In genomic region chr21:41318218-41318617, GRCh38 we compare ENCODE assay signal across 22 cellular contexts. TPM values are rescaled to one million over a fixed set of nuclear protein-coding genes. Genes with fewer than 3 reads are reported as not detected.
"Had no signal": no experiment of that assay in that cellular context is flagged by ENCODE, and none has a peak within 500 bp of the region (broad histone marks: within the 10 kb centered on the region; RNA-seq: fewer than 3 reads in every experiment).

No MANE protein-coding gene starts in this region.

- H3K4me3 ChIP-seq: ascending aorta, breast epithelium, coronary artery, esophagus muscularis mucosa, gastroesophageal sphincter, heart left ventricle, left ventricle myocardium inferior, sigmoid colon, spleen, thyroid gland had no signal

- H3K36me3 ChIP-seq: ascending aorta, breast epithelium, esophagus muscularis mucosa, gastroesophageal sphincter, heart left ventricle, left ventricle myocardium inferior, sigmoid colon, spleen, thyroid gland had no signal

- H3K9me3 ChIP-seq: ascending aorta, breast epithelium, esophagus muscularis mucosa, gastroesophageal sphincter, heart left ventricle, left ventricle myocardium inferior, sigmoid colon, spleen, thyroid gland had no signal

- H3K4me1 ChIP-seq: breast epithelium had no signal

- DNase-seq: activated CD4-positive, alpha-beta T cell treated with anti-CD3 and anti-CD28 coated beads, Interleukin-2, amount 10 ng/mL, durations not matched to agents 7 days and 5 days; activated CD8-positive, alpha-beta T cell treated with anti-CD3 and anti-CD28 coated beads, Interleukin-2, amount 10 ng/mL, durations not matched to agents 7 days and 5 days; activated naive CD4-positive, alpha-beta T cell treated with anti-CD3 and anti-CD28 coated beads, Interleukin-2, amount 50 U/mL, for 16 hours; activated T-cell treated with anti-CD3 and anti-CD28 coated beads, Interleukin-2, amount 50 U/mL, for 24 hours; effector CD8-positive, alpha-beta T cell; heart left ventricle; kidney glomerular epithelial cell; left ventricle myocardium inferior; naive thymus-derived CD8-positive, alpha-beta T cell; sigmoid colon; spleen; stimulated activated CD4-positive, alpha-beta T cell treated with anti-CD3 and anti-CD28 coated beads, Interleukin-4, amount 100 ng/mL, for 4 hours; T-helper 1 cell; T-helper 9 cell; thyroid gland had no signal

- ATAC-seq: activated CD8-positive, alpha-beta T cell treated with anti-CD3 and anti-CD28 coated beads, Interleukin-2, amount 10 ng/mL, durations not matched to agents 7 days and 5 days; gastroesophageal sphincter; heart left ventricle; naive thymus-derived CD8-positive, alpha-beta T cell; stimulated activated memory B cell treated with anti-CD40 and anti-IgM and Interleukin-4, amounts not matched to agents 10 μg/mL and 1 μg/mL and 100 μg/mL, for 72 hours had no signal

- H3K27ac ChIP-seq: ascending aorta, breast epithelium, coronary artery, esophagus muscularis mucosa, gastroesophageal sphincter, heart left ventricle, left ventricle myocardium inferior, sigmoid colon, spleen, thyroid gland had no signal

- H3K27me3 ChIP-seq: ascending aorta, thyroid gland had no signal

RNA-seq across cellular contexts. Expression of gene FAM3B, which starts 1.6 kb away (rescaled TPM):
- total RNA-seq: activated CD4-positive, alpha-beta T cell treated with anti-CD3 and anti-CD28 coated beads, Interleukin-2, amount 10 ng/mL, durations not matched to agents 7 days and 5 days; activated CD8-positive, alpha-beta T cell treated with anti-CD3 and anti-CD28 coated beads, Interleukin-2, amount 10 ng/mL, durations not matched to agents 7 days and 5 days; ascending aorta; left ventricle myocardium inferior; naive thymus-derived CD8-positive, alpha-beta T cell; osteocyte had no signal
- polyA plus RNA-seq: naive thymus-derived CD8-positive, alpha-beta T cell had no signal

RNA-seq across cellular contexts. Expression of gene MX2, which starts 43.6 kb away (rescaled TPM):
- total RNA-seq: osteocyte had no signal
